8 cellular contexts compared by ENCODE assay signal in genomic region chr4:120071192-120071795, GRCh38. TPM values are rescaled to one million over a fixed set of nuclear protein-coding genes. Genes with fewer than 3 reads are reported as not detected.
DNase-seq lines count a peak whose midpoint lies in the region; ATAC-seq and TF ChIP-seq lines count a peak whose summit lies in the region.

No MANE protein-coding gene starts in this region.

- no peaks in the 10 kb centered on the region for H3K9me2 ChIP-seq in GM23338 (ENCODE audit: insufficient read depth)

- ATAC-seq in GM23338 (no peak), HG03045 (IDR thresholded peaks at IDR 0.05; ENCODE audit: unreplicated experiment) (no peak)

- 59% methylated on average over 11 of the region's 11 CpGs for WGBS in smooth muscle cell (ENCODE audit: low lambda C conversion rate)

- no peak overlapping the region for H3K9ac ChIP-seq in smooth muscle cell (ENCODE audit: low read depth)

- no peak overlapping the region for H3K27ac Mint-ChIP-seq in GM23338

- no peak overlapping the region for H3K27ac ChIP-seq in GM23338 (ENCODE audit: low read depth)
- H3K27ac ChIP-seq in left ventricle myocardium inferior (replicated peaks): no peak overlapping the region
- no peak overlapping the region for H3K27ac ChIP-seq in smooth muscle cell (ENCODE audit: low read depth)

- H3K4me1 ChIP-seq in GM23338 (ENCODE audit: insufficient read depth) (peaks cover 12% of the 10 kb centered on the region; the same call in 1 of the 2 replicates), left ventricle myocardium inferior (peaks cover 42% of the 10 kb centered on the region), smooth muscle cell (ENCODE audit: low read depth) (peaks cover 6% of the 10 kb centered on the region)

- H4K20me1 ChIP-seq in GM23338 (replicated peaks; ENCODE audit: insufficient read depth) (no peaks in the 10 kb centered on the region), smooth muscle cell (ENCODE audit: low read depth) (no peaks in the 10 kb centered on the region)

- 0 out of 3 replicates have a peak, but pooled peaks cover 4% of the 10 kb centered on the region for H3K36me3 Mint-ChIP-seq in GM23338 (ENCODE audit: low read depth)

- H3F3A ChIP-seq in GM23338 (replicated peaks; ENCODE audit: low read depth): no peaks in the 10 kb centered on the region
- no peaks in the 10 kb centered on the region for H3F3A ChIP-seq in smooth muscle cell (ENCODE audit: low read depth)

- DNase-seq in DMS53 (lab: John Stamatoyannopoulos, UW) (peak; percentile 79), GM23338 (ENCODE audit: low spot score) (peak; percentile 64), NCI-H526 (lab: John Stamatoyannopoulos, UW) (peak; percentile 52 to 77), left ventricle myocardium inferior (no peak), smooth muscle cell (lab: John Stamatoyannopoulos, UW; ENCODE audit: unreplicated experiment) (no peak)
- peak; percentile 30 for DNase-seq in activated naive CD4-positive, alpha-beta T cell treated with Interleukin-2 at 50 U/mL for 16 hours
- no peak for DNase-seq in activated effector memory CD4-positive, alpha-beta T cell treated with Interleukin-2 at 50 U/mL for 16 hours

- peaks cover 23% of the 10 kb centered on the region for H3K4me1 Mint-ChIP-seq in GM23338

- H3K9me3 ChIP-seq in left ventricle myocardium inferior (replicated peaks) (no peaks in the 10 kb centered on the region), smooth muscle cell (replicated peaks; ENCODE audit: low read depth) (no peaks in the 10 kb centered on the region)

- no peak overlapping the region for H3K4me3 Mint-ChIP-seq in GM23338

- no peaks in the 10 kb centered on the region for H3K27me3 Mint-ChIP-seq in GM23338 (ENCODE audit: insufficient read depth, low read depth, poor library complexity)

- intact Hi-C loops in left ventricle myocardium inferior (cut with micrococcal nuclease): no loop called here

- H3K36me3 ChIP-seq in GM23338 (ENCODE audit: insufficient read depth) (no peaks in the 10 kb centered on the region), left ventricle myocardium inferior (no peaks in the 10 kb centered on the region), smooth muscle cell (ENCODE audit: low read depth) (no peaks in the 10 kb centered on the region)

- H3K27me3 ChIP-seq in GM23338 (ENCODE audit: insufficient read depth): no peaks in the 10 kb centered on the region
- no peaks in the 10 kb centered on the region for H3K27me3 ChIP-seq in left ventricle myocardium inferior (ENCODE audit: low read depth)
- H3K27me3 ChIP-seq in smooth muscle cell (ENCODE audit: low read depth): no peaks in the 10 kb centered on the region

- H3K79me2 ChIP-seq in GM23338 (replicated peaks; ENCODE audit: insufficient read depth): peaks cover 6% of the 10 kb centered on the region
- peaks cover 4% of the 10 kb centered on the region for H3K79me2 ChIP-seq in smooth muscle cell (ENCODE audit: low read depth)

- peaks cover 4% of the 10 kb centered on the region for H3K9me3 Mint-ChIP-seq in GM23338

- no peak overlapping the region for H3K4me2 ChIP-seq in GM23338
- H3K4me2 ChIP-seq in smooth muscle cell: no peak overlapping the region

- H2AFZ ChIP-seq in GM23338 (no peak overlapping the region), smooth muscle cell (ENCODE audit: low read depth) (no peak overlapping the region)

- H3K4me3 ChIP-seq in GM23338 (no peak overlapping the region), left ventricle myocardium inferior (no peak overlapping the region), smooth muscle cell (no peak overlapping the region)

- TF ChIP-seq CTCF in GM23338 (conservative IDR thresholded peaks at IDR 0.05; ENCODE audit: low read depth in 2 of 2): peak; percentile 65 to 89
- TF ChIP-seq CTCF in left ventricle myocardium inferior (IDR thresholded peaks at IDR 0.05; ENCODE audit: borderline replicate concordance): peak; percentile 69
- peak; percentile 67 for TF ChIP-seq CTCF in smooth muscle cell (IDR thresholded peaks at IDR 0.05; ENCODE audit: borderline replicate concordance, insufficient read depth, poor library complexity, severe bottlenecking)

TF ChIP-seq in GM23338, 12 proteins besides CTCF, POLR2A, EP300 and RAD21:
- TF ChIP-seq ZNF331 (CRISPR knock-in tag; IDR thresholded peaks at IDR 0.05; ENCODE audit: low read depth) (no peak), POLR2AphosphoS5 (IDR thresholded peaks at IDR 0.05; ENCODE audit: low read depth) (no peak), NANOG (IDR thresholded peaks at IDR 0.05; ENCODE audit: borderline replicate concordance) (no peak)

RNA-seq across cellular contexts. Expression of gene MAD2L1, which starts 4.6 kb away (rescaled TPM):
- total RNA-seq in GM23338 (2014; rRNA removed; shearing (Covaris generic)): 73.7 and 80.2 TPM in 2 replicates
- polyA plus RNA-seq in GM23338 (2016; fragmentation: Nextera tagmentation; extraction: Ambion mirVana) (139 and 140 TPM in 2 replicates), smooth muscle cell (18.3 and 19.3 TPM in 2 replicates)
- total RNA-seq in left ventricle myocardium inferior (1.8 TPM), smooth muscle cell (11.2 and 19.1 TPM in 2 replicates)

Comparison
In these comparisons a context has a peak if more than half of its experiments do, and no peak if none do; other contexts are left out.
1. DNase-seq: peak in DMS53 (single experiment), GM23338 (single experiment), NCI-H526 (2 of 2) and activated naive CD4-positive, alpha-beta T cell treated with Interleukin-2 at 50 U/mL for 16 hours (single experiment); none in left ventricle myocardium inferior (single experiment), smooth muscle cell (single experiment) and activated effector memory CD4-positive, alpha-beta T cell treated with Interleukin-2 at 50 U/mL for 16 hours (single experiment).
2. Peak in every context shown above with its lines, with median percentiles within 50 percentile points of each other: CTCF ChIP-seq.